In genomic region chr6:100173211-100173610, GRCh38 we compare ENCODE assay signal across 16 cellular contexts.
DNase-seq lines count a peak whose midpoint lies in the region; ATAC-seq, FAIRE-seq and TF ChIP-seq lines count a peak whose summit lies in the region.
"Had no signal": no experiment of that assay in that cellular context is flagged by ENCODE, and none has a peak within 500 bp of the region (broad histone marks: within the 10 kb centered on the region; RNA-seq: fewer than 3 reads in every experiment).

No MANE protein-coding gene starts in this region.

- H3K9me3 ChIP-seq in KOPT-K1 (ENCODE audit: insufficient read depth, low read length, poor library complexity, severe bottlenecking), result no peaks in the 10 kb centered on the region
- H3K9me3 ChIP-seq in mucosa of descending colon, result no peaks in the 10 kb centered on the region
- H3K9me3 ChIP-seq: A549 had no signal

- H3K36me3 ChIP-seq in KOPT-K1 (ENCODE audit: insufficient read depth, low read length), result no peaks in the 10 kb centered on the region
- no peaks in the 10 kb centered on the region for H3K36me3 ChIP-seq in mucosa of descending colon (ENCODE audit: low read depth)

- no peak overlapping the region for H3K4me3 ChIP-seq in foreskin fibroblast (ENCODE audit: low read depth in 1 of 2, low read length in 2 of 2)
- H3K4me3 ChIP-seq in mucosa of descending colon, result no peak overlapping the region
- H3K4me3 ChIP-seq: A549 had no signal

- H3K4me1 ChIP-seq in mucosa of descending colon (ENCODE audit: low read depth), result no peaks in the 10 kb centered on the region

- ATAC-seq in GM18873 (IDR thresholded peaks at IDR 0.05; ENCODE audit: low FRiP score, unreplicated experiment), result no peak
- no peak for ATAC-seq in mucosa of descending colon
- ATAC-seq: A549; CD8-positive, alpha-beta T cell; HepG2 had no signal

- no peak for TF ChIP-seq CTCF in foreskin fibroblast (IDR thresholded peaks at IDR 0.05; ENCODE audit: low read depth, low read length)
- no peak for TF ChIP-seq CTCF in mucosa of descending colon (IDR thresholded peaks at IDR 0.05)

- intact Hi-C loops in mucosa of descending colon (cut with DNase I, micrococcal nuclease), result no loop called here

- FAIRE-seq in colon (lab: Jason Lieb, UNC), result peak; percentile 38
- FAIRE-seq: A549, D721Med, HepG2, HTR-8/SVneo had no signal

- peak; percentile 11 to 42 for DNase-seq in foreskin fibroblast
- no peak for DNase-seq in mucosa of descending colon
- no peak for DNase-seq in effector CD8-positive, alpha-beta T cell (lab: John Stamatoyannopoulos, UW)
- no peak for DNase-seq in substantia nigra (lab: John Stamatoyannopoulos, UW)
- DNase-seq: CD8-positive, alpha-beta T cell; COR-L47; GF-D8; HCEC 1CT; HFFc6 had no signal

- H3K27ac ChIP-seq in KOPT-K1 (ENCODE audit: low read depth, low read length, poor library complexity, severe bottlenecking), result peak overlapping the region; percentile 77
- H3K27ac ChIP-seq in substantia nigra (ENCODE audit: low read depth, low read length, poor library complexity, severe bottlenecking), result no peak overlapping the region
- H3K27ac ChIP-seq: A549 had no signal

Comparison
In these comparisons a context has a peak if more than half of its experiments do, and no peak if none do; other contexts are left out.
1. DNase-seq: peak in foreskin fibroblast (2 of 2); none in mucosa of descending colon (0 of 3), effector CD8-positive, alpha-beta T cell (single experiment) and substantia nigra (0 of 49).